In the genomic region with DNA sequence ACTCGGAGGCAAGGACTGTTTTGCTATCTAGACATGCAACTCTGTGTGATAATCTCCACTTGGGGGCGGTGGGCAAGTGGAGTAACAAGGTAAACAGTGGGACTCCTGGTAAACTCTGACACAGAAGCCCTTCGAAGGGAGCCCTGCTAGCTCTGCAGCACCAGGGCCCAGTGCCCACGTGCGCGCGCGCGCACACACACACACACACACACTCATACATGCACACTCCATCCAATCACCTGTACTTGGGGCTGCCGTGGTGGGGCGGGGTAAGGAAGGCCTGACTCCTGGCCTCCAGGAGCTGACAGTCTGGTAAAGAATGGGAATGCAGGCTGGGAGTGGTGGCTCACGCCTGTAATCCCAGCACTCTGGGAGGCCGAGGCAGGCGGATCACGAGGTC, we compare ENCODE assay signal across 24 cellular contexts. TPM values are rescaled to one million over a fixed set of nuclear protein-coding genes. Genes with fewer than 3 reads are reported as not detected.
DNase-seq lines count a peak whose midpoint lies in the region; ATAC-seq, FAIRE-seq and TF ChIP-seq lines count a peak whose summit lies in the region.
"Had no signal": no experiment of that assay in that cellular context is flagged by ENCODE, and none has a peak within 500 bp of the region (broad histone marks: within the 10 kb centered on the region; RNA-seq: fewer than 3 reads in every experiment).

No MANE protein-coding gene starts in this region.

- H4K91ac ChIP-seq in trophoblast cell (ENCODE audit: low read depth, low read length) (no peak overlapping the region), neuronal stem cell (ENCODE audit: low read depth, low read length, poor library complexity) (no peak overlapping the region)

- H3K14ac ChIP-seq in trophoblast cell (ENCODE audit: low read length) (no peak overlapping the region), neuronal stem cell (ENCODE audit: low read length) (no peak overlapping the region)

- no peak overlapping the region for H3K9ac ChIP-seq in HepG2 (ENCODE audit: insufficient read depth, low read depth, low read length)
- H3K9ac ChIP-seq in trophoblast cell (ENCODE audit: low read length) = no peak overlapping the region
- no peak overlapping the region for H3K9ac ChIP-seq in neuronal stem cell (ENCODE audit: low read depth, low read length, poor library complexity)
- H3K9ac ChIP-seq: GM23248 had no signal

- no peak for TF ChIP-seq POLR2A in HepG2 (IDR thresholded peaks at IDR 0.05; ENCODE audit: insufficient read depth in 1 of 2, low read depth in 2 of 2, low read length in 2 of 2)

- no peak overlapping the region for H3K18ac ChIP-seq in trophoblast cell (ENCODE audit: low read length)
- H3K18ac ChIP-seq in neuronal stem cell (ENCODE audit: low read length) = no peak overlapping the region

- H3K23ac ChIP-seq in trophoblast cell (ENCODE audit: low read length) (no peak overlapping the region), neuronal stem cell (ENCODE audit: low read depth, low read length, poor library complexity) (no peak overlapping the region)

- H3K4me1 Mint-ChIP-seq in CD4-positive, alpha-beta T cell (ENCODE audit: low read depth) = peaks cover 62% of the 10 kb centered on the region
- peaks cover 82% of the 10 kb centered on the region for H3K4me1 Mint-ChIP-seq in stimulated activated naive CD8-positive, alpha-beta T cell treated with anti-CD3 and anti-CD28 coated beads, Interleukin-15, amount 100 ng/mL, for 72 hours

- no peak overlapping the region for H3K4me3 ChIP-seq in HEK293 (ENCODE audit: low read depth, low read length)
- no peak overlapping the region for H3K4me3 ChIP-seq in HepG2 (replicated peaks in 1 of 3; ENCODE audit: insufficient read depth in 1 of 3, low read depth in 2 of 3, low read length in 3 of 3)
- H3K4me3 ChIP-seq in trophoblast cell (ENCODE audit: low read depth, low read length) = no peak overlapping the region
- no peak overlapping the region for H3K4me3 ChIP-seq in neuronal stem cell (ENCODE audit: low read length in 2 of 2)
- H3K4me3 ChIP-seq: A549, GM23248, PC-9, SJSA1 had no signal

- in situ Hi-C loops in HepG2 (cut with HindIII; ENCODE audit: extremely low pct_ligation_motif_present, low pct_unique_long_range_greater_than_20kb) = no loop called here

- no peak overlapping the region for H3K27ac ChIP-seq in CD4-positive, alpha-beta T cell (ENCODE audit: low read depth, low read length)
- no peak overlapping the region for H3K27ac ChIP-seq in HEK293 (ENCODE audit: extremely low read depth, low read depth, low read length)
- H3K27ac ChIP-seq in HepG2 (ENCODE audit: extremely low read length, insufficient read depth, low read length) = no peak overlapping the region
- no peak overlapping the region for H3K27ac ChIP-seq in trophoblast cell (ENCODE audit: low read depth, low read length)
- no peak overlapping the region for H3K27ac ChIP-seq in neuronal stem cell (replicated peaks; ENCODE audit: low read length)
- H3K27ac ChIP-seq: A549, GM23248, PC-9, SJSA1 had no signal

- POLR2A ChIA-PET in CD4-positive, alpha-beta T cell (lab: Charles Lee) = interaction anchor here (0.6 to 1.0 kb wide), 2 partner anchors 92 to 207 kb away, joined by 3 read pairs; no protein-coding TSS in a partner anchor
- POLR2A ChIA-PET in HEK293 (lab: Yijun Ruan, JAX) = no interaction called here
- POLR2A ChIA-PET in HepG2 (lab: Yijun Ruan, JAX) = interaction anchor here (1.5 kb wide), 1 partner anchor 38 kb away, joined by 4 read pairs; no protein-coding TSS in a partner anchor

- DNase-seq in CD4-positive, alpha-beta T cell = no peak
- DNase-seq in HepG2 (ENCODE audit: low spot score) (peak; percentile 29), trophoblast cell (no peak), neuronal stem cell (ENCODE audit: low spot score) (no peak), NCI-H345 (lab: John Stamatoyannopoulos, UW) (no peak)
- no peak for DNase-seq in stimulated activated naive CD8-positive, alpha-beta T cell treated with anti-CD3 and anti-CD28 coated beads, Interleukin-15, amount 100 ng/mL, for 72 hours
- DNase-seq: AML-193, DMS79 treated with DMSO at 0.1 percent for 48 hours, GM23248, H9, HFFc6, NCI-H1048, NCI-H1417, NCI-H1694, NCI-H2029 treated with DMSO at 0.1 percent for 48 hours, NCI-H526 treated with DMSO at 0.1 percent for 48 hours, PC-9 had no signal

- no peak overlapping the region for H2BK12ac ChIP-seq in trophoblast cell (ENCODE audit: low read length)
- H2BK12ac ChIP-seq in neuronal stem cell (ENCODE audit: low read length) = no peak overlapping the region

- no peak for FAIRE-seq in HepG2 (lab: Jason Lieb, UNC)
- FAIRE-seq: A549, GM18507 had no signal

- H3K36me3 ChIP-seq in HEK293 (ENCODE audit: control insufficient read depth in 2 of 2, insufficient read depth in 1 of 2, low read length in 2 of 2) (no peaks in the 10 kb centered on the region), HepG2 (replicated peaks in 1 of 2; ENCODE audit: control insufficient read depth in 1 of 2, insufficient read depth in 2 of 2, low read length in 2 of 2) (0 out of 5 replicates have a peak, but pooled peaks cover 0 to 2% of the 10 kb centered on the region in 2 experiments), trophoblast cell (ENCODE audit: control insufficient read depth in 1 of 2, insufficient read depth in 2 of 2, low read length in 2 of 2) (peaks cover 0 to 2% of the 10 kb centered on the region in 2 experiments), neuronal stem cell (replicated peaks in 1 of 2; ENCODE audit: control insufficient read depth in 2 of 2, insufficient read depth in 2 of 2, low read length in 2 of 2) (peaks cover 0 to 6% of the 10 kb centered on the region in 2 donors)
- H3K36me3 ChIP-seq: SJSA1 had no signal

- no peaks in the 10 kb centered on the region for H3K27me3 ChIP-seq in CD4-positive, alpha-beta T cell (ENCODE audit: control insufficient read depth, insufficient read depth, low read length)
- H3K27me3 ChIP-seq in HepG2 (ENCODE audit: control insufficient read depth in 1 of 2, insufficient read depth in 2 of 2, low read length in 2 of 2) = no peaks in the 10 kb centered on the region
- no peaks in the 10 kb centered on the region for H3K27me3 ChIP-seq in trophoblast cell (ENCODE audit: insufficient read depth, low read length)
- no peaks in the 10 kb centered on the region for H3K27me3 ChIP-seq in neuronal stem cell (ENCODE audit: control insufficient read depth in 3 of 3, insufficient read depth in 3 of 3, low read depth in 1 of 3, low read length in 3 of 3)
- H3K27me3 ChIP-seq: SJSA1 had no signal

- H3K36me3 Mint-ChIP-seq in CD4-positive, alpha-beta T cell (ENCODE audit: low read depth) = no peaks in the 10 kb centered on the region
- H3K36me3 Mint-ChIP-seq: CD8-positive, alpha-beta memory T cell had no signal

- intact Hi-C loops in CD4-positive, alpha-beta T cell (cut with DNase I, micrococcal nuclease) = loop anchor here in 1 of 2 experiments (5.0 kb wide), 2 partner anchors 33 to 128 kb away; no protein-coding TSS in a partner anchor
- intact Hi-C loops in HepG2 (cut with micrococcal nuclease; ENCODE audit: unreplicated experiment) = no loop called here

- peak overlapping the region; percentile 91 for H3K4ac ChIP-seq in trophoblast cell (ENCODE audit: low read depth, low read length)
- no peak overlapping the region for H3K4ac ChIP-seq in neuronal stem cell (ENCODE audit: low read length)

- H3K79me2 ChIP-seq in HepG2 (ENCODE audit: insufficient read depth, low read length) = peaks cover 93% of the 10 kb centered on the region
- peaks cover 36% of the 10 kb centered on the region for H3K79me2 ChIP-seq in trophoblast cell (ENCODE audit: control insufficient read depth, insufficient read depth, low read length, poor library complexity)

- BruUV-seq in HepG2 (replicated peaks; lab: Mats Ljungman, UMichigan) = no TSS peak

- WGBS in HepG2 (ENCODE audit: low lambda C conversion rate) = 87% methylated on average over 15 of the region's 15 CpGs
- no CpG with 5 or more reads among the region's 15 CpGs for WGBS in trophoblast cell (ENCODE audit: extremely low coverage, insufficient coverage, insufficient read length)
- WGBS in neuronal stem cell (ENCODE audit: extremely low coverage in 2 of 2, insufficient read length in 2 of 2, insufficient replicate concordance in 1 of 2), 2 donors = no CpG with 5 or more reads among the region's 15 CpGs

- H2AK5ac ChIP-seq in trophoblast cell (ENCODE audit: low read length) = no peak overlapping the region
- H2AK5ac ChIP-seq in neuronal stem cell (ENCODE audit: low read depth, low read length) = no peak overlapping the region

- H2AFZ ChIP-seq in HepG2 (ENCODE audit: low read length) (no peak overlapping the region), trophoblast cell (ENCODE audit: insufficient read depth, low read length, poor library complexity) (no peak overlapping the region), neuronal stem cell (ENCODE audit: low read length) (no peak overlapping the region)
- H2AFZ ChIP-seq: GM23248, PC-9 had no signal

- H2BK120ac ChIP-seq in trophoblast cell (ENCODE audit: insufficient read depth, low read length, poor library complexity) (no peak overlapping the region), neuronal stem cell (ENCODE audit: low read depth, low read length) (no peak overlapping the region)

- no peak for ATAC-seq in CD4-positive, alpha-beta T cell (ENCODE audit: poor library complexity)
- ATAC-seq in HepG2 = no peak
- ATAC-seq in stimulated activated naive CD8-positive, alpha-beta T cell treated with anti-CD3 and anti-CD28 coated beads, Interleukin-15, amount 100 ng/mL, for 72 hours = no peak
- ATAC-seq: A549, Right ventricle myocardium inferior had no signal

- TF ChIP-seq EP300 in HepG2 (IDR thresholded peaks at IDR 0.05; ENCODE audit: low read depth in 2 of 2, low read length in 2 of 2) (no peak), HepG2 (CRISPR knock-in tag; IDR thresholded peaks at IDR 0.05; ENCODE audit: borderline replicate concordance) (no peak)

- H3K4me2 ChIP-seq in HepG2 (ENCODE audit: low read depth, low read length) (no peak overlapping the region), trophoblast cell (ENCODE audit: low read length) (no peak overlapping the region), neuronal stem cell (ENCODE audit: insufficient read depth, low read length, poor library complexity, severe bottlenecking) (no peak overlapping the region)
- H3K4me2 ChIP-seq: A549, PC-9 had no signal

- peak overlapping the region; percentile 70 for H3K27ac Mint-ChIP-seq in CD4-positive, alpha-beta T cell
- H3K27ac Mint-ChIP-seq in stimulated activated naive CD8-positive, alpha-beta T cell treated with anti-CD3 and anti-CD28 coated beads, Interleukin-15, amount 100 ng/mL, for 72 hours = peak overlapping the region in 1 of 2 donors; percentile 48
- H3K27ac Mint-ChIP-seq: HFFc6 had no signal

- H3K4me1 ChIP-seq in HEK293 (ENCODE audit: control insufficient read depth, insufficient read depth, low read length) (peaks cover 5% of the 10 kb centered on the region), HepG2 (ENCODE audit: insufficient read depth, low read length) (peaks cover 88% of the 10 kb centered on the region), trophoblast cell (ENCODE audit: control insufficient read depth in 1 of 2, insufficient read depth in 2 of 2, low read length in 2 of 2) (peaks cover 10 to 14% of the 10 kb centered on the region in 2 experiments), neuronal stem cell (ENCODE audit: control insufficient read depth in 2 of 2, insufficient read depth in 1 of 2, low read depth in 1 of 2, low read length in 2 of 2) (peaks cover 24 to 26% of the 10 kb centered on the region in 2 donors)
- H3K4me1 ChIP-seq: A549, SJSA1 had no signal

- TF ChIP-seq RAD21 in HepG2 (CRISPR knock-in tag; IDR thresholded peaks at IDR 0.05) = no peak

- H4K12ac ChIP-seq in trophoblast cell (ENCODE audit: low read depth, low read length) = no peak overlapping the region

- CTCF ChIA-PET in CD4-positive, alpha-beta T cell (lab: Charles Lee) = interaction anchor here (1.6 kb wide), 1 partner anchor 36 kb away, joined by 3 read pairs; the partner anchor contains the start of gene TAF4
- CTCF ChIA-PET in HEK293 (lab: Yijun Ruan, JAX) (interaction anchor here (0.6 kb wide), 1 partner anchor 29 kb away, joined by 3 read pairs; no protein-coding TSS in a partner anchor), HepG2 (lab: Yijun Ruan, JAX; ENCODE audit: low intra/inter-chr PET ratio, low total read pairs) (no interaction called here)

- H4K8ac ChIP-seq in trophoblast cell (ENCODE audit: low read depth, low read length) = no peak overlapping the region
- H4K8ac ChIP-seq in neuronal stem cell (ENCODE audit: low read depth, low read length) = no peak overlapping the region

- H3K79me1 ChIP-seq in trophoblast cell (ENCODE audit: low read length) (no peaks in the 10 kb centered on the region), neuronal stem cell (ENCODE audit: low read depth, low read length) (peaks cover 23% of the 10 kb centered on the region)

- no peak for TF ChIP-seq CTCF in CD4-positive, alpha-beta T cell (IDR thresholded peaks at IDR 0.05)
- TF ChIP-seq CTCF in HEK293 (tag by site-specific recombination; IDR thresholded peaks at IDR 0.05) (no peak), HepG2 (CRISPR knock-in tag; IDR thresholded peaks at IDR 0.05) (peak; percentile 30)

- no peaks in the 10 kb centered on the region for H3K9me3 Mint-ChIP-seq in CD4-positive, alpha-beta T cell
- H3K9me3 Mint-ChIP-seq in stimulated activated naive CD8-positive, alpha-beta T cell treated with anti-CD3 and anti-CD28 coated beads, Interleukin-15, amount 100 ng/mL, for 72 hours = no peaks in the 10 kb centered on the region
- H3K9me3 Mint-ChIP-seq: H9, HFFc6, IgD-negative memory B cell had no signal

- H2BK5ac ChIP-seq in trophoblast cell (ENCODE audit: low read depth, low read length, poor library complexity) = no peak overlapping the region
- no peak overlapping the region for H2BK5ac ChIP-seq in neuronal stem cell (ENCODE audit: low read length)

- peaks cover 37% of the 10 kb centered on the region for H4K20me1 ChIP-seq in HepG2 (ENCODE audit: insufficient read depth, low read length)

- no peaks in the 10 kb centered on the region for H3K9me3 ChIP-seq in CD4-positive, alpha-beta T cell (ENCODE audit: control insufficient read depth, low read length)
- H3K9me3 ChIP-seq in HEK293 (ENCODE audit: control insufficient read depth, insufficient read depth, low read depth, low read length) (no peaks in the 10 kb centered on the region), HepG2 (ENCODE audit: low read length) (no peaks in the 10 kb centered on the region), trophoblast cell (ENCODE audit: insufficient read depth, low read depth, low read length) (no peaks in the 10 kb centered on the region), neuronal stem cell (replicated peaks in 1 of 2; ENCODE audit: control insufficient read depth in 2 of 2, insufficient read depth in 1 of 2, low read depth in 1 of 2, low read length in 2 of 2) (peaks cover 0 to 4% of the 10 kb centered on the region in 2 donors)
- H3K9me3 ChIP-seq: A549, SJSA1 had no signal

- no peaks in the 10 kb centered on the region for H3K27me3 Mint-ChIP-seq in CD4-positive, alpha-beta T cell
- no peaks in the 10 kb centered on the region for H3K27me3 Mint-ChIP-seq in stimulated activated naive CD8-positive, alpha-beta T cell treated with anti-CD3 and anti-CD28 coated beads, Interleukin-15, amount 100 ng/mL, for 72 hours
- H3K27me3 Mint-ChIP-seq: CD8-positive, alpha-beta memory T cell; IgD-negative memory B cell had no signal

- no peak overlapping the region for H3K4me3 Mint-ChIP-seq in CD4-positive, alpha-beta T cell
- no peak overlapping the region for H3K4me3 Mint-ChIP-seq in stimulated activated naive CD8-positive, alpha-beta T cell treated with anti-CD3 and anti-CD28 coated beads, Interleukin-15, amount 100 ng/mL, for 72 hours
- H3K4me3 Mint-ChIP-seq: CD8-positive, alpha-beta memory T cell; H9; HFFc6; IgD-negative memory B cell had no signal

- no peak overlapping the region for H2BK15ac ChIP-seq in neuronal stem cell (ENCODE audit: low read length)

RNA-seq across cellular contexts. Expression of gene TAF4, which starts 36.4 kb away (rescaled TPM):
- 10 to 100 TPM; 11.1 to 12.5 TPM for total RNA-seq in CD4-positive, alpha-beta T cell
- 12.0 and 12.2 TPM in 2 replicates for total RNA-seq in HepG2 (2016; rRNA removed; fragmentation: Illumina TruSeq; extraction: Trizol)
- 13.2 and 13.9 TPM in 2 replicates for total RNA-seq in HepG2 (2016; cell fraction: cytosol; rRNA removed; fragmentation: Illumina TruSeq; extraction: Trizol; ENCODE audit: low read depth)
- 10.5 and 10.7 TPM in 2 replicates for total RNA-seq in HepG2 (2016; cell fraction: insoluble cytoplasmic fraction; rRNA removed; fragmentation: Illumina TruSeq; extraction: Trizol)
- 14.0 and 18.0 TPM in 2 replicates for total RNA-seq in HepG2 (2016; cell fraction: membrane; rRNA removed; fragmentation: Illumina TruSeq; extraction: Trizol)
- total RNA-seq in HepG2 (2016; cell fraction: nucleus; rRNA removed; fragmentation: Illumina TruSeq; extraction: Trizol) = 14.1 and 16.1 TPM in 2 replicates
- 5.9 and 6.6 TPM in 2 replicates for polyA plus RNA-seq in HepG2 (2011; rRNA removed)
- polyA plus RNA-seq in HepG2 (2011; cell fraction: cytosol; rRNA removed) = 5.5 and 6.6 TPM in 2 replicates
- 27.0 and 32.1 TPM in 2 replicates for polyA plus RNA-seq in HepG2 (2011; cell fraction: nucleus; rRNA removed)
- 18.4 and 21.6 TPM in 2 replicates for polyA plus RNA-seq in HepG2 (2012)
- 2.0 and 2.2 TPM in 2 replicates for polyA plus RNA-seq in HepG2 (2016; cell fraction: cytosol; fragmentation: Illumina TruSeq; extraction: Trizol; ENCODE audit: low read depth)
- polyA plus RNA-seq in HepG2 (2016; cell fraction: insoluble cytoplasmic fraction; fragmentation: Illumina TruSeq; extraction: Trizol; ENCODE audit: low read depth) = 19.2 and 31.8 TPM in 2 replicates
- 8.0 and 10.2 TPM in 2 replicates for polyA plus RNA-seq in HepG2 (2016; cell fraction: membrane; fragmentation: Illumina TruSeq; extraction: Trizol; ENCODE audit: low read depth)
- polyA plus RNA-seq in HepG2 (2016; cell fraction: nucleus; fragmentation: Illumina TruSeq; extraction: Trizol; ENCODE audit: insufficient read depth, low read depth) = 44.2 and 48.9 TPM in 2 replicates
- 9.9 and 36.8 TPM in 2 replicates for polyA minus RNA-seq in HepG2 (2011; rRNA and poly(A)+ RNA removed; ENCODE audit: low replicate concordance)
- 21.1 and 21.8 TPM in 2 replicates for polyA minus RNA-seq in HepG2 (2011; cell fraction: cytosol; rRNA and poly(A)+ RNA removed)
- 21.1 and 25.4 TPM in 2 replicates for polyA minus RNA-seq in HepG2 (2011; cell fraction: nucleus; rRNA and poly(A)+ RNA removed)
- polyA plus RNA-seq in trophoblast cell (2013) = 49.8 TPM in 2 replicates
- polyA plus RNA-seq in neuronal stem cell (2013, experiment 1 of 2) = 13.5 TPM
- 15.0 TPM for polyA plus RNA-seq in neuronal stem cell (2013, experiment 2 of 2)
